ENCODE assay signal across 17 cellular contexts in the genomic region with DNA sequence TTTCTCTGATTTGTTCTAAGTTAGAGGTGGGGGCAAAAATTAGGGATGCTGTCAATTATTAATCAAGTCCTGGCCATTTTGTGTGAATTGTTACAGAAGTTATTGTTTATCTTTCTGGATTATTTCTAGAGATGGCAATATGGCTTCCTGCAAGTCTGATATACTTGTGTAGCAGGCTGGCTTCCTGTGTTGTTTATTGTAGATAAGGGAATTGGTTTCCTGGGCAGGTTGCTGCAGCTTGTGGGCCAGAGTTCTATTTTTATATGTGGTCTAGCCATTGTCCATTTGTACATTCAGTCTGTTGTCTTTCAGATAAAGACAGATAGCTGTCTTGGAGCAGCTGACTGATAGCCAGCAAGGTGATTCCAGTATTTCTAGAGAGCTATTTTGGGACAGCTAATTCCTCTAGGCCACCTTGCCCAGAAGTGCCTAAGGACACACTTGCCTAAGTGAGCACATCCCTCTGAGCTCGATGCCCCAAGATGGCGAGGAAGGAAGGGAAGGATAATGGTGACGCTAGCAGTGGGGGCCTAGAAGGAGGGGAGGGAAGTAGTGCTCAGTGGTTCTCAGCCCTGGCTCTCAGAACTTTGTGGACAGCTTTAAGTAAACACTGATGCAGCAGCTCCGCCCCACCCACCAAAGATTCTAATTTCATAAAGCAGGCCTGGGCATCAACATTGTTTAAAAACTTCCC. TPM values are rescaled to one million over a fixed set of nuclear protein-coding genes. Genes with fewer than 3 reads are reported as not detected.
A peak's percentile ranks its signal among the peaks of the same experiment; 100 is the strongest.
DNase-seq lines count a peak whose midpoint lies in the region; ATAC-seq and TF ChIP-seq lines count a peak whose summit lies in the region.
"Had no signal": no experiment of that assay in that cellular context is flagged by ENCODE, and none has a peak within 500 bp of the region (broad histone marks: within the 10 kb centered on the region; RNA-seq: fewer than 3 reads in every experiment).

No MANE protein-coding gene starts in this region.

- peak overlapping the region; percentile 59 for H3K4me3 Mint-ChIP-seq in activated naive CD8-positive, alpha-beta T cell treated with anti-CD3 and anti-CD28 coated beads, Interleukin-2, amount 10 ng/mL, durations not matched to agents 7 days and 5 days
- no peak overlapping the region for H3K4me3 Mint-ChIP-seq in mesothelial cell of epicardium
- H3K4me3 Mint-ChIP-seq: T-helper 1 cell treated with Interleukin-12 subunit alpha and Interleukin-12 subunit beta and Interleukin-4 antibody, amounts not matched to agents 30 μg/mL and 1 μg/mL, for 36 hours had no signal

- no peak overlapping the region for H3K4me3 ChIP-seq in NB4 (ENCODE audit: low read depth, low read length)
- H3K4me3 ChIP-seq in mucosa of descending colon: no peak overlapping the region
- H3K4me3 ChIP-seq: upper lobe of left lung had no signal

- H3K4me1 ChIP-seq in mucosa of descending colon (ENCODE audit: low read depth): no peaks in the 10 kb centered on the region

- no peaks in the 10 kb centered on the region for H3K27me3 Mint-ChIP-seq in activated naive CD8-positive, alpha-beta T cell treated with anti-CD3 and anti-CD28 coated beads, Interleukin-2, amount 10 ng/mL, durations not matched to agents 7 days and 5 days
- no peaks in the 10 kb centered on the region for H3K27me3 Mint-ChIP-seq in mesothelial cell of epicardium (ENCODE audit: low read depth)

- TF ChIP-seq CTCF in C4-2B (conservative IDR thresholded peaks at IDR 0.05): no peak
- TF ChIP-seq CTCF in NB4 (IDR thresholded peaks at IDR 0.05; ENCODE audit: low read depth, low read length): no peak
- no peak for TF ChIP-seq CTCF in mesothelial cell of epicardium (IDR thresholded peaks at IDR 0.05; ENCODE audit: unreplicated experiment)
- TF ChIP-seq CTCF in mucosa of descending colon (IDR thresholded peaks at IDR 0.05): no peak

- POLR2A ChIA-PET in activated naive CD8-positive, alpha-beta T cell treated with anti-CD3 and anti-CD28 coated beads, Interleukin-2, amount 10 ng/mL, durations not matched to agents 7 days and 5 days (lab: Charles Lee): interaction anchor here (1.1 to 2.8 kb wide), 3 partner anchors 24 to 350 kb away, joined by 4 to 17 read pairs (median 15); a partner anchor contains a TSS

- ATAC-seq in activated naive CD8-positive, alpha-beta T cell treated with anti-CD3 and anti-CD28 coated beads, Interleukin-2, amount 10 ng/mL, durations not matched to agents 7 days and 5 days (ENCODE audit: low read depth): peak; percentile 26
- ATAC-seq in GM18867 (IDR thresholded peaks at IDR 0.05; ENCODE audit: unreplicated experiment): no peak
- no peak for ATAC-seq in mucosa of descending colon

- H3K9me3 ChIP-seq in mucosa of descending colon: no peaks in the 10 kb centered on the region
- H3K9me3 ChIP-seq: upper lobe of left lung had no signal

- peak overlapping the region; percentile 3; the same call in 1 of the 2 replicates for H3K27ac ChIP-seq in C4-2B

- peak overlapping the region; percentile 84 for H3K27ac Mint-ChIP-seq in activated naive CD8-positive, alpha-beta T cell treated with anti-CD3 and anti-CD28 coated beads, Interleukin-2, amount 10 ng/mL, durations not matched to agents 7 days and 5 days
- H3K27ac Mint-ChIP-seq in mesothelial cell of epicardium: peak overlapping the region; percentile 81
- H3K27ac Mint-ChIP-seq: T-helper 1 cell treated with Interleukin-12 subunit alpha and Interleukin-12 subunit beta and Interleukin-4 antibody, amounts not matched to agents 30 μg/mL and 1 μg/mL, for 36 hours had no signal

- DNase-seq in NB4 (ENCODE audit: low read depth): peak; percentile 28
- DNase-seq in activated naive CD8-positive, alpha-beta T cell treated with anti-CD3 and anti-CD28 coated beads, Interleukin-2, amount 10 ng/mL, durations not matched to agents 7 days and 5 days: no peak
- DNase-seq in mesothelial cell of epicardium (ENCODE audit: low spot score in 2 of 2, unreplicated experiment in 2 of 2): no peak
- no peak for DNase-seq in effector CD4-positive, alpha-beta T cell
- no peak for DNase-seq in NCI-H187 treated with DMSO at 0.1 percent for 48 hours (lab: John Stamatoyannopoulos, UW)
- no peak for DNase-seq in mucosa of descending colon
- DNase-seq: activated CD4-positive, alpha-beta T cell treated with anti-CD3 and anti-CD28 coated beads, Interleukin-2, amount 50 U/mL, for 1 hour; activated effector memory CD4-positive, alpha-beta T cell treated with anti-CD3 and anti-CD28 coated beads, Interleukin-2, amount 50 U/mL, for 16 hours; DMS79 treated with DMSO at 0.1 percent for 48 hours; islet precursor cell; NCI-H1436 treated with DMSO at 0.1 percent for 48 hours; NCI-H524; upper lobe of left lung had no signal

- no peaks in the 10 kb centered on the region for H3K36me3 ChIP-seq in mucosa of descending colon (ENCODE audit: low read depth)
- H3K36me3 ChIP-seq: upper lobe of left lung had no signal

- peaks cover 1% of the 10 kb centered on the region for H3K36me3 Mint-ChIP-seq in activated naive CD8-positive, alpha-beta T cell treated with anti-CD3 and anti-CD28 coated beads, Interleukin-2, amount 10 ng/mL, durations not matched to agents 7 days and 5 days
- H3K36me3 Mint-ChIP-seq in mesothelial cell of epicardium: no peaks in the 10 kb centered on the region

- no peaks in the 10 kb centered on the region for H3K9me3 Mint-ChIP-seq in activated naive CD8-positive, alpha-beta T cell treated with anti-CD3 and anti-CD28 coated beads, Interleukin-2, amount 10 ng/mL, durations not matched to agents 7 days and 5 days
- no peaks in the 10 kb centered on the region for H3K9me3 Mint-ChIP-seq in mesothelial cell of epicardium
- H3K9me3 Mint-ChIP-seq: T-helper 1 cell treated with Interleukin-12 subunit alpha and Interleukin-12 subunit beta and Interleukin-4 antibody, amounts not matched to agents 30 μg/mL and 1 μg/mL, for 36 hours had no signal

- TF ChIP-seq POLR2A in NB4 (IDR thresholded peaks at IDR 0.05; ENCODE audit: extremely low read depth, insufficient read length): no peak

- intact Hi-C loops in mucosa of descending colon (cut with DNase I, micrococcal nuclease): loop anchor here (10.0 kb wide), 2 partner anchors 215 to 685 kb away; a partner anchor contains a TSS

- peaks cover 15% of the 10 kb centered on the region for H3K4me1 Mint-ChIP-seq in activated naive CD8-positive, alpha-beta T cell treated with anti-CD3 and anti-CD28 coated beads, Interleukin-2, amount 10 ng/mL, durations not matched to agents 7 days and 5 days
- H3K4me1 Mint-ChIP-seq in mesothelial cell of epicardium: peaks cover 40% of the 10 kb centered on the region

RNA-seq across cellular contexts. Expression of a gene that starts 25.5 kb away (rescaled TPM):
- not detected for total RNA-seq in activated naive CD8-positive, alpha-beta T cell treated with anti-CD3 and anti-CD28 coated beads, Interleukin-2, amount 10 ng/mL, durations not matched to agents 7 days and 5 days
- total RNA-seq in mesothelial cell of epicardium (not detected in 3 replicates), mucosa of descending colon (1 to 10 TPM; 2.6 to 3.5 (median 3.4) TPM)

RNA-seq across cellular contexts. Expression of a gene that starts 31.7 kb away (rescaled TPM):
- 1 to 10 TPM in 1 of 2 experiments, under 1 TPM in 1; 0.55 to 1.4 TPM for total RNA-seq in activated naive CD8-positive, alpha-beta T cell treated with anti-CD3 and anti-CD28 coated beads, Interleukin-2, amount 10 ng/mL, durations not matched to agents 7 days and 5 days
- total RNA-seq in mesothelial cell of epicardium: 25.5 to 28.1 TPM (median 25.7 TPM) in 3 replicates
- 10 to 100 TPM in 1 of 3 donors, 1 to 10 TPM in 1, under 1 TPM in 1; 0.43 to 23.5 (median 1.2) TPM for total RNA-seq in mucosa of descending colon
- total RNA-seq: RPMI7951 had no signal
